In genomic region chr5:69364414-69364813, GRCh38 we compare ENCODE assay signal across 8 cellular contexts. TPM values are rescaled to one million over a fixed set of nuclear protein-coding genes. Genes with fewer than 3 reads are reported as not detected.
DNase-seq lines count a peak whose midpoint lies in the region; ATAC-seq and TF ChIP-seq lines count a peak whose summit lies in the region.

No MANE protein-coding gene starts in this region.

- H2BK5ac ChIP-seq in mesenchymal stem cell (ENCODE audit: low read depth, low read length, poor library complexity, severe bottlenecking), result no peak overlapping the region

- no peak overlapping the region for H2AK5ac ChIP-seq in mesenchymal stem cell (ENCODE audit: low read length, severe bottlenecking)

- peak overlapping the region; percentile 10 for H3K9ac ChIP-seq in mesenchymal stem cell (ENCODE audit: low read length)

- 0 out of 2 replicates have a peak, but pooled peaks have one; percentile 16 for TF ChIP-seq CTCF in WI38 (IDR thresholded peaks at IDR 0.05; ENCODE audit: low read depth, low read length)
- peak in 1 of 2 donors; percentile 26 for TF ChIP-seq CTCF in suprapubic skin (IDR thresholded peaks at IDR 0.05)

- intact Hi-C loops in aorta (cut with DNase I), result no loop called here

- no peak overlapping the region for H2AFZ ChIP-seq in mesenchymal stem cell (ENCODE audit: low read depth, low read length)

- no peak overlapping the region for H4K91ac ChIP-seq in mesenchymal stem cell (ENCODE audit: low read length)

- H3K36me3 ChIP-seq in mesenchymal stem cell (ENCODE audit: control insufficient read depth in 1 of 2, insufficient read depth in 2 of 2, low read depth in 1 of 2, low read length in 2 of 2) (peaks cover 20 to 62% of the 10 kb centered on the region in 2 experiments), suprapubic skin (peaks cover 24% of the 10 kb centered on the region), aorta (ENCODE audit: control insufficient read depth in 1 of 2, insufficient read depth in 2 of 2, low read length in 1 of 2) (peaks cover 0 to 2% of the 10 kb centered on the region in 2 donors)

- H3K79me1 ChIP-seq in mesenchymal stem cell (replicated peaks; ENCODE audit: low read length, poor library complexity, severe bottlenecking), result peaks cover 8% of the 10 kb centered on the region

- no peak overlapping the region for H2BK12ac ChIP-seq in mesenchymal stem cell (ENCODE audit: low read length in 2 of 2)

- peaks cover 4% of the 10 kb centered on the region for H3K4me1 ChIP-seq in mesenchymal stem cell (ENCODE audit: control insufficient read depth, insufficient read depth, low read depth, low read length)
- H3K4me1 ChIP-seq in suprapubic skin, result peaks cover 15% of the 10 kb centered on the region
- H3K4me1 ChIP-seq in aorta (ENCODE audit: control insufficient read depth in 1 of 2, insufficient read depth in 2 of 2, low read length in 2 of 2), result peaks cover 0 to 6% of the 10 kb centered on the region in 2 donors

- no peak overlapping the region for H4K8ac ChIP-seq in mesenchymal stem cell (ENCODE audit: low read length)

- H3K4me3 ChIP-seq in WI38 (ENCODE audit: low read depth, low read length) (no peak overlapping the region), mesenchymal stem cell (ENCODE audit: insufficient read depth in 1 of 2, low read depth in 1 of 2, low read length in 2 of 2) (no peak overlapping the region), suprapubic skin (no peak overlapping the region), aorta (ENCODE audit: low read length in 2 of 2) (no peak overlapping the region)

- TF ChIP-seq EP300 in suprapubic skin (IDR thresholded peaks at IDR 0.05), result no peak

- H3K23ac ChIP-seq in mesenchymal stem cell (ENCODE audit: low read length in 2 of 2), result no peak overlapping the region

- 82% methylated on average over 2 of the region's 3 CpGs for WGBS in mesenchymal stem cell
- 59% methylated on average over 3 of the region's 3 CpGs for whole genome bisulfite sequencing in suprapubic skin
- 53 to 60% methylated on average over 3 of the region's 3 CpGs for WGBS in aorta, 2 donors

- ATAC-seq in HG03159 (IDR thresholded peaks at IDR 0.05; ENCODE audit: unreplicated experiment), result peak; percentile 42
- ATAC-seq in GM18502 (IDR thresholded peaks at IDR 0.05; ENCODE audit: poor library complexity, unreplicated experiment), result no peak
- no peak for ATAC-seq in aorta (ENCODE audit: low FRiP score)

- H3K27me3 ChIP-seq in mesenchymal stem cell (ENCODE audit: control insufficient read depth in 1 of 2, insufficient read depth in 1 of 2, low read length in 2 of 2), result no peaks in the 10 kb centered on the region
- no peaks in the 10 kb centered on the region for H3K27me3 ChIP-seq in suprapubic skin
- H3K27me3 ChIP-seq in aorta (ENCODE audit: control insufficient read depth in 1 of 2, insufficient read depth in 2 of 2, low read length in 1 of 2), result no peaks in the 10 kb centered on the region

- peak; percentile 56 for DNase-seq in DMS53 (lab: John Stamatoyannopoulos, UW)
- no peak for DNase-seq in DMS53 treated with DMSO at 0.1 percent for 48 hours (lab: John Stamatoyannopoulos, UW; ENCODE audit: unreplicated experiment)
- DNase-seq in mesenchymal stem cell, result peak; percentile 49
- no peak for DNase-seq in suprapubic skin (ENCODE audit: low spot score in 2 of 2)
- DNase-seq in aorta, result no peak

- H3K4ac ChIP-seq in mesenchymal stem cell (ENCODE audit: low read depth in 1 of 2, low read length in 2 of 2), result no peak overlapping the region

- H3K14ac ChIP-seq in mesenchymal stem cell (ENCODE audit: low read length in 2 of 2), result no peak overlapping the region

- H3K9me3 ChIP-seq in mesenchymal stem cell (ENCODE audit: control insufficient read depth, low read length) (no peaks in the 10 kb centered on the region), suprapubic skin (no peaks in the 10 kb centered on the region), aorta (ENCODE audit: control insufficient read depth, low read length) (no peaks in the 10 kb centered on the region)

- H2BK15ac ChIP-seq in mesenchymal stem cell (ENCODE audit: low read depth, poor library complexity, severe bottlenecking), result no peak overlapping the region

- H3K27ac ChIP-seq in mesenchymal stem cell (ENCODE audit: low read length, poor library complexity, severe bottlenecking) (no peak overlapping the region), suprapubic skin (no peak overlapping the region), aorta (ENCODE audit: low read depth in 1 of 2, low read length in 2 of 2) (no peak overlapping the region)

- no peak overlapping the region for H3K18ac ChIP-seq in mesenchymal stem cell (ENCODE audit: low read depth in 1 of 2, low read length in 2 of 2)

- no peak for TF ChIP-seq POLR2A in suprapubic skin (IDR thresholded peaks at IDR 0.05)

- H2BK120ac ChIP-seq in mesenchymal stem cell (ENCODE audit: low read depth, low read length), result no peak overlapping the region

- no peak overlapping the region for H3K4me2 ChIP-seq in mesenchymal stem cell (ENCODE audit: low read length, poor library complexity, severe bottlenecking)

RNA-seq across cellular contexts. Expression of gene AK6, which starts 4.9 kb away (rescaled TPM):
- 50.7 TPM for polyA plus RNA-seq in mesenchymal stem cell (2013, experiment 1 of 2)
- 58.1 TPM for polyA plus RNA-seq in mesenchymal stem cell (2013, experiment 2 of 2)
- total RNA-seq in suprapubic skin, result 10 to 100 TPM; 14.0 to 43.6 (median 19.4) TPM
- total RNA-seq in aorta, result 10 to 100 TPM; 28.0 to 30.4 TPM
- polyA plus RNA-seq in aorta, result 10 to 100 TPM; 43.1 to 49.3 TPM

RNA-seq across cellular contexts. Expression of gene TAF9, which starts 4.9 kb away (rescaled TPM):
- 95.3 TPM for polyA plus RNA-seq in mesenchymal stem cell (2013, experiment 1 of 2)
- polyA plus RNA-seq in mesenchymal stem cell (2013, experiment 2 of 2), result 102 TPM
- 10 to 100 TPM; 31.4 to 42.0 (median 39.2) TPM for total RNA-seq in suprapubic skin
- total RNA-seq in aorta, result 10 to 100 TPM; 28.6 to 33.6 TPM
- 10 to 100 TPM; 32.3 to 65.2 TPM for polyA plus RNA-seq in aorta

RNA-seq across cellular contexts. Expression of gene RAD17, which starts 5.2 kb away (rescaled TPM):
- 18.3 TPM for polyA plus RNA-seq in mesenchymal stem cell (2013, experiment 1 of 2)
- 17.4 TPM for polyA plus RNA-seq in mesenchymal stem cell (2013, experiment 2 of 2)
- total RNA-seq in suprapubic skin, result 10 to 100 TPM; 13.0 to 21.1 (median 15.0) TPM
- total RNA-seq in aorta, result 10 to 100 TPM; 16.7 to 18.0 TPM
- polyA plus RNA-seq in aorta, result 10 to 100 TPM; 13.9 to 16.4 TPM

RNA-seq across cellular contexts. Expression of gene CCDC125, which starts 31.8 kb away (rescaled TPM):
- 0.48 TPM for polyA plus RNA-seq in mesenchymal stem cell (2013, experiment 1 of 2)
- 0.59 TPM for polyA plus RNA-seq in mesenchymal stem cell (2013, experiment 2 of 2)
- total RNA-seq in suprapubic skin, result 10 to 100 TPM in 1 of 4 donors, 1 to 10 TPM in 3; 5.5 to 17.7 (median 6.6) TPM
- 1 to 10 TPM; 5.7 to 6.9 TPM for total RNA-seq in aorta
- polyA plus RNA-seq in aorta, result 1 to 10 TPM; 3.9 to 6.5 TPM

RNA-seq across cellular contexts. Expression of gene MARVELD2, which starts 50.5 kb away (rescaled TPM):
- polyA plus RNA-seq in mesenchymal stem cell (2013, experiment 1 of 2), result 1.6 TPM
- polyA plus RNA-seq in mesenchymal stem cell (2013, experiment 2 of 2), result 1.5 TPM
- total RNA-seq in suprapubic skin (10 to 100 TPM; 22.5 to 29.4 (median 26.0) TPM), aorta (1 to 10 TPM in 1 of 2 donors, under 1 TPM in 1; 0.97 to 1.1 TPM)
- 1 to 10 TPM in 1 of 2 donors, not detected in 1; 1.4 TPM for polyA plus RNA-seq in aorta

Comparison
In these comparisons a context has a peak if more than half of its experiments do, and no peak if none do; other contexts are left out.
1. DNase-seq: peak in DMS53 (single experiment) and mesenchymal stem cell (single experiment); none in DMS53 treated with DMSO at 0.1 percent for 48 hours (single experiment), suprapubic skin (0 of 2) and aorta (0 of 2).